In genomic region chr5:177474845-177475562, GRCh38 we compare ENCODE assay signal across 9 cellular contexts. TPM values are rescaled to one million over a fixed set of nuclear protein-coding genes. Genes with fewer than 3 reads are reported as not detected.
DNase-seq lines count a peak whose midpoint lies in the region; ATAC-seq and TF ChIP-seq lines count a peak whose summit lies in the region.
"Had no signal": no experiment of that assay in that cellular context is flagged by ENCODE, and none has a peak within 500 bp of the region (broad histone marks: within the 10 kb centered on the region; RNA-seq: fewer than 3 reads in every experiment).

No MANE protein-coding gene starts in this region.

- DNase-seq in activated CD8-positive, alpha-beta memory T cell treated with anti-CD3 and anti-CD28 coated beads, Interleukin-2, amount 10 ng/mL, durations not matched to agents 7 days and 5 days, result no peak
- no peak for DNase-seq in activated CD8-positive, alpha-beta memory T cell treated with anti-CD3 and anti-CD28 coated beads, Interleukin-2, amount 50 U/mL, for 48 hours
- DNase-seq in chondrocyte (ENCODE audit: low spot score) (no peak), stomach (no peak), amniotic stem cell (lab: John Stamatoyannopoulos, UW) (no peak)
- DNase-seq: AML-193, NCI-H1092 treated with DMSO at 0.1 percent for 48 hours had no signal

- no peaks in the 10 kb centered on the region for H3K27me3 Mint-ChIP-seq in activated CD8-positive, alpha-beta memory T cell treated with anti-CD3 and anti-CD28 coated beads, Interleukin-2, amount 10 ng/mL, durations not matched to agents 7 days and 5 days
- no peaks in the 10 kb centered on the region for H3K27me3 Mint-ChIP-seq in chondrocyte (ENCODE audit: low read depth)

- peak overlapping the region; percentile 60 for H3K4me3 Mint-ChIP-seq in activated CD8-positive, alpha-beta memory T cell treated with anti-CD3 and anti-CD28 coated beads, Interleukin-2, amount 10 ng/mL, durations not matched to agents 7 days and 5 days
- H3K4me3 Mint-ChIP-seq in chondrocyte (ENCODE audit: unreplicated experiment), result no peak overlapping the region

- ATAC-seq in activated CD8-positive, alpha-beta memory T cell treated with anti-CD3 and anti-CD28 coated beads, Interleukin-2, amount 10 ng/mL, durations not matched to agents 7 days and 5 days, result no peak
- no peak for ATAC-seq in GM21529 (IDR thresholded peaks at IDR 0.05; ENCODE audit: unreplicated experiment)

- H3K4me1 Mint-ChIP-seq in activated CD8-positive, alpha-beta memory T cell treated with anti-CD3 and anti-CD28 coated beads, Interleukin-2, amount 10 ng/mL, durations not matched to agents 7 days and 5 days, result peaks cover 67% of the 10 kb centered on the region
- peaks cover 80% of the 10 kb centered on the region for H3K4me1 Mint-ChIP-seq in chondrocyte (ENCODE audit: low read depth)

- H3K27ac Mint-ChIP-seq in activated CD8-positive, alpha-beta memory T cell treated with anti-CD3 and anti-CD28 coated beads, Interleukin-2, amount 10 ng/mL, durations not matched to agents 7 days and 5 days, result peak overlapping the region; percentile 50
- peak overlapping the region; percentile 95 for H3K27ac Mint-ChIP-seq in chondrocyte (ENCODE audit: unreplicated experiment)

- peaks cover 0 to 22% (median 3%) of the 10 kb centered on the region in 3 donors for H3K27me3 ChIP-seq in stomach

- peak overlapping the region in 4 of 5 donors; percentile 79 to 90 (median 85) for H3K27ac ChIP-seq in stomach

- intact Hi-C loops in stomach (cut with DNase I; ENCODE audit: low total_unique reads), result no loop called here

- peaks cover 35 to 90% (median 69%) of the 10 kb centered on the region in 4 donors for H3K4me1 ChIP-seq in stomach

- H3K9me3 ChIP-seq in stomach, result no peaks in the 10 kb centered on the region

- H3K36me3 ChIP-seq in stomach, result no peaks in the 10 kb centered on the region

- H3K4me3 ChIP-seq in stomach, result no peak overlapping the region
- H3K4me3 ChIP-seq: skin epidermis had no signal

- no peaks in the 10 kb centered on the region for H3K36me3 Mint-ChIP-seq in activated CD8-positive, alpha-beta memory T cell treated with anti-CD3 and anti-CD28 coated beads, Interleukin-2, amount 10 ng/mL, durations not matched to agents 7 days and 5 days
- peaks cover 4% of the 10 kb centered on the region for H3K36me3 Mint-ChIP-seq in chondrocyte (ENCODE audit: low read depth)

- CTCF ChIA-PET in activated CD8-positive, alpha-beta memory T cell treated with anti-CD3 and anti-CD28 coated beads, Interleukin-2, amount 10 ng/mL, durations not matched to agents 7 days and 5 days (lab: Charles Lee), result interaction anchor here (1.3 to 9.1 kb wide), 4 partner anchors 12 to 23 kb away, joined by 3 to 136 read pairs (median 9); partner anchors contain the start of gene PDLIM7

- H3K9me3 Mint-ChIP-seq in activated CD8-positive, alpha-beta memory T cell treated with anti-CD3 and anti-CD28 coated beads, Interleukin-2, amount 10 ng/mL, durations not matched to agents 7 days and 5 days (ENCODE audit: low read depth), result no peaks in the 10 kb centered on the region
- no peaks in the 10 kb centered on the region for H3K9me3 Mint-ChIP-seq in chondrocyte (ENCODE audit: low read depth)

- TF ChIP-seq CTCF in chondrocyte (IDR thresholded peaks at IDR 0.05), result no peak
- TF ChIP-seq CTCF in stomach (IDR thresholded peaks at IDR 0.05), result no peak

- no peak for TF ChIP-seq EP300 in stomach (IDR thresholded peaks at IDR 0.05)

- TF ChIP-seq POLR2A in stomach (IDR thresholded peaks at IDR 0.05), result no peak

- 43 to 57% (median 50%) methylated on average over 4 of the region's 4 CpGs for WGBS in stomach, 5 donors

RNA-seq across cellular contexts. Expression of gene DBN1, which starts 1.6 kb away (rescaled TPM):
- total RNA-seq in activated CD8-positive, alpha-beta memory T cell treated with anti-CD3 and anti-CD28 coated beads, Interleukin-2, amount 10 ng/mL, durations not matched to agents 7 days and 5 days, result 100 to 1,000 TPM in 1 of 2 experiments, 10 to 100 TPM in 1; 81.5 to 128 TPM
- total RNA-seq in chondrocyte (207 to 277 TPM (median 274 TPM) in 3 replicates), stomach (10 to 100 TPM; 15.2 to 78.1 (median 53.3) TPM)
- polyA plus RNA-seq in stomach, result 10 to 100 TPM; 14.7 to 31.3 (median 22.7) TPM

RNA-seq across cellular contexts. Expression of gene PDLIM7, which starts 22.4 kb away (rescaled TPM):
- total RNA-seq in activated CD8-positive, alpha-beta memory T cell treated with anti-CD3 and anti-CD28 coated beads, Interleukin-2, amount 10 ng/mL, durations not matched to agents 7 days and 5 days, result 10 to 100 TPM; 72.9 to 81.2 TPM
- total RNA-seq in chondrocyte (563 to 633 TPM (median 613 TPM) in 3 replicates), stomach (100 to 1,000 TPM in 2 of 5 donors, 10 to 100 TPM in 3; 14.6 to 126 (median 97.0) TPM)
- 100 to 1,000 TPM in 1 of 3 donors, 10 to 100 TPM in 2; 43.5 to 142 (median 76.6) TPM for polyA plus RNA-seq in stomach

RNA-seq across cellular contexts. Expression of gene PRR7, which starts 28.4 kb away (rescaled TPM):
- 1 to 10 TPM; 3.1 to 5.3 TPM for total RNA-seq in activated CD8-positive, alpha-beta memory T cell treated with anti-CD3 and anti-CD28 coated beads, Interleukin-2, amount 10 ng/mL, durations not matched to agents 7 days and 5 days
- 4.8 to 5.5 TPM (median 5.3 TPM) in 3 replicates for total RNA-seq in chondrocyte
- total RNA-seq in stomach, result under 1 TPM in 1 of 5 donors, not detected in 4; 0.73 TPM
- polyA plus RNA-seq in stomach, result 1 to 10 TPM in 2 of 3 donors, under 1 TPM in 1; 0.61 to 3.7 (median 1.5) TPM

RNA-seq across cellular contexts. Expression of gene DOK3, which starts 34.6 kb away (rescaled TPM):
- 1 to 10 TPM; 3.3 to 5.7 TPM for total RNA-seq in activated CD8-positive, alpha-beta memory T cell treated with anti-CD3 and anti-CD28 coated beads, Interleukin-2, amount 10 ng/mL, durations not matched to agents 7 days and 5 days
- total RNA-seq in chondrocyte, result 4.7 to 7.7 TPM (median 7.5 TPM) in 3 replicates
- total RNA-seq in stomach, result 10 to 100 TPM in 1 of 5 donors, 1 to 10 TPM in 2, under 1 TPM in 1, not detected in 1; 0.43 to 31.2 (median 3.9) TPM
- polyA plus RNA-seq in stomach, result 1 to 10 TPM; 2.4 to 6.0 (median 4.9) TPM

RNA-seq across cellular contexts. Expression of gene DDX41, which starts 41.8 kb away (rescaled TPM):
- total RNA-seq in activated CD8-positive, alpha-beta memory T cell treated with anti-CD3 and anti-CD28 coated beads, Interleukin-2, amount 10 ng/mL, durations not matched to agents 7 days and 5 days, result 100 to 1,000 TPM; 126 to 130 TPM
- total RNA-seq in chondrocyte (77.2 to 79.0 TPM (median 78.6 TPM) in 3 replicates), stomach (100 to 1,000 TPM in 3 of 5 donors, 10 to 100 TPM in 2; 54.9 to 263 (median 128) TPM)
- 10 to 100 TPM; 65.3 to 72.9 (median 71.0) TPM for polyA plus RNA-seq in stomach
